ENCODE assay signal across 11 cellular contexts in genomic region chr14:99774526-99775307, GRCh38. TPM values are rescaled to one million over a fixed set of nuclear protein-coding genes. Genes with fewer than 3 reads are reported as not detected.
DNase-seq lines count a peak whose midpoint lies in the region; ATAC-seq and TF ChIP-seq lines count a peak whose summit lies in the region.
"Had no signal": no experiment of that assay in that cellular context is flagged by ENCODE, and none has a peak within 500 bp of the region (broad histone marks: within the 10 kb centered on the region; RNA-seq: fewer than 3 reads in every experiment).

No MANE protein-coding gene starts in this region.

- H3K9me3 Mint-ChIP-seq in activated CD8-positive, alpha-beta memory T cell treated with anti-CD3 and anti-CD28 coated beads, Interleukin-2, amount 10 ng/mL, durations not matched to agents 7 days and 5 days (ENCODE audit: low read depth) = no peaks in the 10 kb centered on the region
- peaks cover 8% of the 10 kb centered on the region for H3K9me3 Mint-ChIP-seq in activated T-helper 17 cell treated with anti-CD3 and anti-CD28 coated beads, Interleukin-2, amount 50 U/mL, for 72 hours
- H3K9me3 Mint-ChIP-seq in naive thymus-derived CD8-positive, alpha-beta T cell = peaks cover 0 to 16% (median 8%) of the 10 kb centered on the region in 9 donors
- H3K9me3 Mint-ChIP-seq in CD4-positive, alpha-beta memory T cell = peaks cover 0 to 15% (median 6%) of the 10 kb centered on the region in 8 donors

- no peaks in the 10 kb centered on the region for H3K9me3 ChIP-seq in thyroid gland
- H3K9me3 ChIP-seq in CD4-positive, alpha-beta memory T cell (ENCODE audit: control insufficient read depth in 1 of 2, low read length in 2 of 2) = no peaks in the 10 kb centered on the region
- no peaks in the 10 kb centered on the region for H3K9me3 ChIP-seq in upper lobe of left lung

- CTCF ChIA-PET in activated CD8-positive, alpha-beta memory T cell treated with anti-CD3 and anti-CD28 coated beads, Interleukin-2, amount 10 ng/mL, durations not matched to agents 7 days and 5 days (lab: Charles Lee) = interaction anchor here (1.7 kb wide), 2 partner anchors 13 to 15 kb away, joined by 3 to 4 read pairs; no protein-coding TSS in a partner anchor
- CTCF ChIA-PET in CD4-positive, alpha-beta memory T cell (lab: Charles Lee; ENCODE audit: partially characterized antibody) = interaction anchor here (0.6 kb wide), 1 partner anchor 218 kb away, joined by 3 read pairs; no protein-coding TSS in a partner anchor

- no peak for TF ChIP-seq POLR2A in thyroid gland (IDR thresholded peaks at IDR 0.05)
- TF ChIP-seq POLR2A in upper lobe of left lung (IDR thresholded peaks at IDR 0.05) = no peak

- H3K27ac ChIP-seq in thyroid gland (no peak overlapping the region), upper lobe of left lung (no peak overlapping the region)
- H3K27ac ChIP-seq in CD4-positive, alpha-beta memory T cell (ENCODE audit: low read depth, low read length) = no peak overlapping the region

- H3K4me1 ChIP-seq in thyroid gland = peaks cover 0 to 9% of the 10 kb centered on the region in 2 donors
- no peaks in the 10 kb centered on the region for H3K4me1 ChIP-seq in CD4-positive, alpha-beta memory T cell (ENCODE audit: insufficient read depth, low read length)
- H3K4me1 ChIP-seq in upper lobe of left lung = peaks cover 0 to 6% (median 3%) of the 10 kb centered on the region in 4 donors

- WGBS in thyroid gland, 2 donors = 46 to 64% methylated on average over 6 of the region's 6 CpGs
- WGBS in upper lobe of left lung, 2 donors = 63 to 64% methylated on average over 6 of the region's 6 CpGs

- ATAC-seq in activated CD8-positive, alpha-beta memory T cell treated with anti-CD3 and anti-CD28 coated beads, Interleukin-2, amount 10 ng/mL, durations not matched to agents 7 days and 5 days = no peak
- ATAC-seq in activated T-helper 17 cell treated with anti-CD3 and anti-CD28 coated beads, Interleukin-2, amount 50 U/mL, for 72 hours (replicated peaks) = peak; percentile 33
- no peak for ATAC-seq in naive thymus-derived CD8-positive, alpha-beta T cell
- no peak for ATAC-seq in upper lobe of left lung (ENCODE audit: low FRiP score in 2 of 2)

- H3K4me3 Mint-ChIP-seq in activated CD8-positive, alpha-beta memory T cell treated with anti-CD3 and anti-CD28 coated beads, Interleukin-2, amount 10 ng/mL, durations not matched to agents 7 days and 5 days = no peak overlapping the region
- peak overlapping the region; percentile 29 for H3K4me3 Mint-ChIP-seq in activated T-helper 17 cell treated with anti-CD3 and anti-CD28 coated beads, Interleukin-2, amount 50 U/mL, for 72 hours
- H3K4me3 Mint-ChIP-seq in naive thymus-derived CD8-positive, alpha-beta T cell = no peak overlapping the region
- no peak overlapping the region for H3K4me3 Mint-ChIP-seq in CD4-positive, alpha-beta memory T cell
- H3K4me3 Mint-ChIP-seq: neural crest cell had no signal

- peaks cover 39% of the 10 kb centered on the region for H3K27me3 Mint-ChIP-seq in activated CD8-positive, alpha-beta memory T cell treated with anti-CD3 and anti-CD28 coated beads, Interleukin-2, amount 10 ng/mL, durations not matched to agents 7 days and 5 days
- H3K27me3 Mint-ChIP-seq in activated T-helper 17 cell treated with anti-CD3 and anti-CD28 coated beads, Interleukin-2, amount 50 U/mL, for 72 hours = peaks cover 43% of the 10 kb centered on the region
- peaks cover 8 to 56% (median 20%) of the 10 kb centered on the region in 5 donors for H3K27me3 Mint-ChIP-seq in naive thymus-derived CD8-positive, alpha-beta T cell
- H3K27me3 Mint-ChIP-seq in CD4-positive, alpha-beta memory T cell = peaks cover 15 to 29% of the 10 kb centered on the region in 2 donors

- H3K4me1 Mint-ChIP-seq in activated CD8-positive, alpha-beta memory T cell treated with anti-CD3 and anti-CD28 coated beads, Interleukin-2, amount 10 ng/mL, durations not matched to agents 7 days and 5 days = no peaks in the 10 kb centered on the region
- H3K4me1 Mint-ChIP-seq in activated T-helper 17 cell treated with anti-CD3 and anti-CD28 coated beads, Interleukin-2, amount 50 U/mL, for 72 hours = peaks cover 10% of the 10 kb centered on the region
- H3K4me1 Mint-ChIP-seq in naive thymus-derived CD8-positive, alpha-beta T cell = no peaks in the 10 kb centered on the region
- H3K4me1 Mint-ChIP-seq in CD4-positive, alpha-beta memory T cell = no peaks in the 10 kb centered on the region

- no peak overlapping the region for H3K27ac Mint-ChIP-seq in activated CD8-positive, alpha-beta memory T cell treated with anti-CD3 and anti-CD28 coated beads, Interleukin-2, amount 10 ng/mL, durations not matched to agents 7 days and 5 days
- peak overlapping the region; percentile 53 for H3K27ac Mint-ChIP-seq in activated T-helper 17 cell treated with anti-CD3 and anti-CD28 coated beads, Interleukin-2, amount 50 U/mL, for 72 hours
- peak overlapping the region in 1 of 10 donors; percentile 60 for H3K27ac Mint-ChIP-seq in naive thymus-derived CD8-positive, alpha-beta T cell
- H3K27ac Mint-ChIP-seq in CD4-positive, alpha-beta memory T cell = no peak overlapping the region

- peak; percentile 35 for DNase-seq in activated CD8-positive, alpha-beta memory T cell treated with anti-CD3 and anti-CD28 coated beads, Interleukin-2, amount 50 U/mL, for 48 hours
- DNase-seq in activated CD8-positive, alpha-beta memory T cell treated with anti-CD3 and anti-CD28 coated beads, Interleukin-2, amount 10 ng/mL, durations not matched to agents 7 days and 5 days = no peak
- peak; percentile 10 to 14 for DNase-seq in hippocampal formation (lab: John Stamatoyannopoulos, UW)
- peak; percentile 28 to 39 for DNase-seq in thyroid gland
- DNase-seq in naive thymus-derived CD8-positive, alpha-beta T cell = no peak
- no peak for DNase-seq in CD4-positive, alpha-beta memory T cell
- DNase-seq in upper lobe of left lung = no peak
- DNase-seq: cerebellar nuclear complex, Kasumi-1 had no signal

- H3K4me3 ChIP-seq in thyroid gland (replicated peaks in 1 of 3) (no peak overlapping the region), upper lobe of left lung (no peak overlapping the region)
- H3K4me3 ChIP-seq in CD4-positive, alpha-beta memory T cell (ENCODE audit: low read length in 2 of 2) = no peak overlapping the region

- H3K36me3 ChIP-seq in thyroid gland = no peaks in the 10 kb centered on the region
- no peaks in the 10 kb centered on the region for H3K36me3 ChIP-seq in CD4-positive, alpha-beta memory T cell (ENCODE audit: insufficient read depth, low read length)
- no peaks in the 10 kb centered on the region for H3K36me3 ChIP-seq in upper lobe of left lung

- no peaks in the 10 kb centered on the region for H3K36me3 Mint-ChIP-seq in activated CD8-positive, alpha-beta memory T cell treated with anti-CD3 and anti-CD28 coated beads, Interleukin-2, amount 10 ng/mL, durations not matched to agents 7 days and 5 days
- H3K36me3 Mint-ChIP-seq in activated T-helper 17 cell treated with anti-CD3 and anti-CD28 coated beads, Interleukin-2, amount 50 U/mL, for 72 hours (ENCODE audit: low read depth) = no peaks in the 10 kb centered on the region
- H3K36me3 Mint-ChIP-seq in naive thymus-derived CD8-positive, alpha-beta T cell = peaks cover 0 to 13% (median 2%) of the 10 kb centered on the region in 3 donors
- no peaks in the 10 kb centered on the region for H3K36me3 Mint-ChIP-seq in CD4-positive, alpha-beta memory T cell

- H3K27me3 ChIP-seq in thyroid gland (no peaks in the 10 kb centered on the region), upper lobe of left lung (no peaks in the 10 kb centered on the region)
- H3K27me3 ChIP-seq in CD4-positive, alpha-beta memory T cell (ENCODE audit: insufficient read depth, low read length) = peaks cover 7% of the 10 kb centered on the region

- no peak for TF ChIP-seq CTCF in thyroid gland (IDR thresholded peaks at IDR 0.05)
- no peak for TF ChIP-seq CTCF in upper lobe of left lung (IDR thresholded peaks at IDR 0.05)

- no peak for TF ChIP-seq EP300 in upper lobe of left lung (IDR thresholded peaks at IDR 0.05)

- intact Hi-C loops in thyroid gland (cut with DNase I) = no loop called here
- intact Hi-C loops in CD4-positive, alpha-beta memory T cell (cut with micrococcal nuclease) = no loop called here

- POLR2A ChIA-PET in naive thymus-derived CD8-positive, alpha-beta T cell (lab: Charles Lee) = no interaction called here
- POLR2A ChIA-PET in CD4-positive, alpha-beta memory T cell (lab: Charles Lee; ENCODE audit: partially characterized antibody) = no interaction called here

RNA-seq across cellular contexts. Expression of gene EML1, which starts 18.5 kb away (rescaled TPM):
- not detected for total RNA-seq in activated CD8-positive, alpha-beta memory T cell treated with anti-CD3 and anti-CD28 coated beads, Interleukin-2, amount 10 ng/mL, durations not matched to agents 7 days and 5 days
- total RNA-seq in activated T-helper 17 cell treated with anti-CD3 and anti-CD28 coated beads, Interleukin-2, amount 50 U/mL, for 72 hours = 1 to 10 TPM in 1 of 2 donors, under 1 TPM in 1; 0.54 to 3.6 TPM
- total RNA-seq in thyroid gland (10 to 100 TPM; 24.2 to 58.7 (median 37.9) TPM), upper lobe of left lung (10 to 100 TPM; 22.2 to 55.5 (median 36.4) TPM)
- total RNA-seq in naive thymus-derived CD8-positive, alpha-beta T cell = not detected
- polyA plus RNA-seq in naive thymus-derived CD8-positive, alpha-beta T cell = not detected
- under 1 TPM; 0.22 to 0.23 TPM for total RNA-seq in CD4-positive, alpha-beta memory T cell
- not detected for polyA plus RNA-seq in CD4-positive, alpha-beta memory T cell

Comparison
In these comparisons a context has a peak if more than half of its experiments do, and no peak if none do; other contexts are left out.
1. DNase-seq: peak in activated CD8-positive, alpha-beta memory T cell treated with anti-CD3 and anti-CD28 coated beads, Interleukin-2, amount 50 U/mL, for 48 hours (single experiment), hippocampal formation (2 of 2) and thyroid gland (2 of 2); none in activated CD8-positive, alpha-beta memory T cell treated with anti-CD3 and anti-CD28 coated beads, Interleukin-2, amount 10 ng/mL, durations not matched to agents 7 days and 5 days (single experiment), naive thymus-derived CD8-positive, alpha-beta T cell (0 of 10), CD4-positive, alpha-beta memory T cell (0 of 5) and upper lobe of left lung (0 of 2).
2. RNA of gene EML1, which starts 18.5 kb away (total RNA-seq): 24.2 to 58.7 TPM in thyroid gland and 22.2 to 55.5 TPM in upper lobe of left lung; 0.54 to 3.6 TPM in activated T-helper 17 cell treated with anti-CD3 and anti-CD28 coated beads, Interleukin-2, amount 50 U/mL, for 72 hours, not detected in naive thymus-derived CD8-positive, alpha-beta T cell, 0.22 to 0.23 TPM in CD4-positive, alpha-beta memory T cell and not detected in activated CD8-positive, alpha-beta memory T cell treated with anti-CD3 and anti-CD28 coated beads, Interleukin-2, amount 10 ng/mL, durations not matched to agents 7 days and 5 days; every median in the first group is over 4 times any median in the second.